20 cellular contexts compared by ENCODE assay signal in the genomic region with DNA sequence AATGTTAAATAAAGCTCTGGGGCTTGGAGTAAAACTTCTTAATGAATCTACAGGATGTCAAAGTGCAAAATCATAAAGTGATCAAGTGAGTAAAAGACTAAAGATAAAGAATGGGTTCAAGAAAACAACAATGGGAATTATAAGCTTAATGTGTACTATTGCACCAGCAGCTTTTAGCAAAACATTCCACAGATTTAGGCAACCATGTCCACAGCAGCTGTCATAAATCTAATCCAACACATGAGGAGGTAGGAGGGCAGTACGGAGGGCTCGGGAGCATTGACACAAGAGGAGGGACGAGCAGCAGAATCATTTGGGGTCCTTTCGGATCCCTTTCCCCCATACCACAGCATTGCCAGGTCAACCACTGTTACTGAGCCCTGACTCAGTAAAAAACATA.
"Had no signal": no experiment of that assay in that cellular context is flagged by ENCODE, and none has a peak within 500 bp of the region (broad histone marks: within the 10 kb centered on the region; RNA-seq: fewer than 3 reads in every experiment).

No MANE protein-coding gene starts in this region.

- H3K27ac ChIP-seq: cardiac muscle cell, epithelial cell of prostate, ovary, sigmoid colon, spleen, testis, upper lobe of left lung had no signal

- H3K27me3 ChIP-seq: cardiac muscle cell, ovary, sigmoid colon, spleen, testis, upper lobe of left lung had no signal

- H3K27me3 Mint-ChIP-seq: activated B cell treated with CpG ODN at 0.5 μM for 24 hours; activated CD4-positive, alpha-beta memory T cell treated with anti-CD3 and anti-CD28 coated beads, Interleukin-2, amount 10 ng/mL, durations not matched to agents 7 days and 5 days; activated CD8-positive, alpha-beta memory T cell treated with anti-CD3 and anti-CD28 coated beads, Interleukin-2, amount 10 ng/mL, durations not matched to agents 7 days and 5 days; activated naive CD8-positive, alpha-beta T cell; effector memory CD8-positive, alpha-beta T cell; stimulated activated memory B cell treated with anti-CD40 and anti-IgM and Interleukin-4, amounts not matched to agents 10 μg/mL and 1 μg/mL and 100 μg/mL, for 72 hours had no signal

- H3K4me1 Mint-ChIP-seq: activated B cell treated with CpG ODN at 0.5 μM for 24 hours; activated CD4-positive, alpha-beta memory T cell treated with anti-CD3 and anti-CD28 coated beads, Interleukin-2, amount 10 ng/mL, durations not matched to agents 7 days and 5 days; activated CD8-positive, alpha-beta memory T cell treated with anti-CD3 and anti-CD28 coated beads, Interleukin-2, amount 10 ng/mL, durations not matched to agents 7 days and 5 days; stimulated activated memory B cell treated with anti-CD40 and anti-IgM and Interleukin-4, amounts not matched to agents 10 μg/mL and 1 μg/mL and 100 μg/mL, for 72 hours had no signal

- H3K36me3 ChIP-seq: cardiac muscle cell, ovary, sigmoid colon, spleen, upper lobe of left lung had no signal

- H3K9me3 Mint-ChIP-seq: activated B cell treated with CpG ODN at 0.5 μM for 24 hours had no signal

- DNase-seq: activated B cell treated with CpG ODN at 0.5 μM for 24 hours; activated CD4-positive, alpha-beta memory T cell treated with anti-CD3 and anti-CD28 coated beads, Interleukin-2, amount 10 ng/mL, durations not matched to agents 7 days and 5 days; activated CD4-positive, alpha-beta T cell treated with anti-CD3 and anti-CD28 coated beads for 48 hours; activated CD8-positive, alpha-beta memory T cell treated with anti-CD3 and anti-CD28 coated beads, Interleukin-2, amount 10 ng/mL, durations not matched to agents 7 days and 5 days; amygdala; dermis blood vessel endothelial cell; effector memory CD8-positive, alpha-beta T cell; left ventricle myocardium superior; mucosa of descending colon; naive thymus-derived CD4-positive, alpha-beta T cell; ovary; sigmoid colon; spleen; stimulated activated CD4-positive, alpha-beta T cell treated with anti-CD3 and anti-CD28 coated beads, Interleukin-4, amount 100 ng/mL, for 4 hours; testis; upper lobe of left lung had no signal

- H3K9me3 ChIP-seq: mucosa of descending colon, ovary, sigmoid colon, spleen, testis, upper lobe of left lung had no signal

- H3K4me3 ChIP-seq: cardiac muscle cell, mucosa of descending colon, ovary, sigmoid colon, spleen, testis, upper lobe of left lung had no signal

- H3K27ac Mint-ChIP-seq: activated B cell treated with CpG ODN at 0.5 μM for 24 hours; activated CD4-positive, alpha-beta memory T cell treated with anti-CD3 and anti-CD28 coated beads, Interleukin-2, amount 10 ng/mL, durations not matched to agents 7 days and 5 days; activated CD8-positive, alpha-beta memory T cell treated with anti-CD3 and anti-CD28 coated beads, Interleukin-2, amount 10 ng/mL, durations not matched to agents 7 days and 5 days; activated naive CD8-positive, alpha-beta T cell; effector memory CD8-positive, alpha-beta T cell; naive thymus-derived CD4-positive, alpha-beta T cell; stimulated activated memory B cell treated with anti-CD40 and anti-IgM and Interleukin-4, amounts not matched to agents 10 μg/mL and 1 μg/mL and 100 μg/mL, for 72 hours had no signal

- H3K4me1 ChIP-seq: spleen, testis, upper lobe of left lung had no signal

- ATAC-seq: activated CD8-positive, alpha-beta memory T cell treated with anti-CD3 and anti-CD28 coated beads, Interleukin-2, amount 10 ng/mL, durations not matched to agents 7 days and 5 days; effector memory CD8-positive, alpha-beta T cell; left ventricle myocardium superior; mucosa of descending colon; naive thymus-derived CD4-positive, alpha-beta T cell; stimulated activated memory B cell treated with anti-CD40 and anti-IgM and Interleukin-4, amounts not matched to agents 10 μg/mL and 1 μg/mL and 100 μg/mL, for 72 hours had no signal

- H3K4me3 Mint-ChIP-seq: activated B cell treated with CpG ODN at 0.5 μM for 24 hours; activated CD4-positive, alpha-beta memory T cell treated with anti-CD3 and anti-CD28 coated beads, Interleukin-2, amount 10 ng/mL, durations not matched to agents 7 days and 5 days; activated CD8-positive, alpha-beta memory T cell treated with anti-CD3 and anti-CD28 coated beads, Interleukin-2, amount 10 ng/mL, durations not matched to agents 7 days and 5 days; activated naive CD8-positive, alpha-beta T cell; effector memory CD8-positive, alpha-beta T cell; naive thymus-derived CD4-positive, alpha-beta T cell; stimulated activated memory B cell treated with anti-CD40 and anti-IgM and Interleukin-4, amounts not matched to agents 10 μg/mL and 1 μg/mL and 100 μg/mL, for 72 hours had no signal

- H3K36me3 Mint-ChIP-seq: activated CD8-positive, alpha-beta memory T cell treated with anti-CD3 and anti-CD28 coated beads, Interleukin-2, amount 10 ng/mL, durations not matched to agents 7 days and 5 days; activated naive CD8-positive, alpha-beta T cell; naive thymus-derived CD4-positive, alpha-beta T cell; stimulated activated memory B cell treated with anti-CD40 and anti-IgM and Interleukin-4, amounts not matched to agents 10 μg/mL and 1 μg/mL and 100 μg/mL, for 72 hours had no signal
